Comparison of ENCODE assay signal across 1 cellular context in the genomic region with DNA sequence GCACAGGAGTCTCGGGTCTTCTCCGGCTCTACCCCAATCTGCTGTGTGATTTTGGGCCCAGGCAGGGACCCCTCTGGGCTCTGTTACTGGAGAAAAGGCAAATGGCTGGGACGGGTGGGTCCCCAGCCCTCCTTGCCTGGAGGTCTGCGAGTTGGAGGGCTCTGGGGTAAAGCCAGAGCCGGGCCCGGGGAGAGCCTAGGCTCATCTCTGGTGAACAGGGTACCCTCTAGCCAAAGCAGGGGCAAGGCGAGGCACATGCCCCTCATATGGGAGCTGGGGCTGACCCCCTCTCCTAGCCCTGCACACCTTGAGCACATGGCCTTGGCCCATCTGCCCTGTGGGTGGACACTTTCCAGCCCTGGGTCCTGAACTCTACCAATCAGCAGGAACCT.
TF ChIP-seq lines count a peak whose summit lies in the region.

No MANE protein-coding gene starts in this region.

TF ChIP-seq in HepG2, 621 proteins besides CTCF, POLR2A, EP300 and RAD21:
- peak; percentile 27; the same call in 1 of the 2 replicates for TF ChIP-seq ZNF768 (CRISPR knock-in tag; IDR thresholded peaks at IDR 0.05)
